ENCODE assay signal across 2 cellular contexts in the genomic region with DNA sequence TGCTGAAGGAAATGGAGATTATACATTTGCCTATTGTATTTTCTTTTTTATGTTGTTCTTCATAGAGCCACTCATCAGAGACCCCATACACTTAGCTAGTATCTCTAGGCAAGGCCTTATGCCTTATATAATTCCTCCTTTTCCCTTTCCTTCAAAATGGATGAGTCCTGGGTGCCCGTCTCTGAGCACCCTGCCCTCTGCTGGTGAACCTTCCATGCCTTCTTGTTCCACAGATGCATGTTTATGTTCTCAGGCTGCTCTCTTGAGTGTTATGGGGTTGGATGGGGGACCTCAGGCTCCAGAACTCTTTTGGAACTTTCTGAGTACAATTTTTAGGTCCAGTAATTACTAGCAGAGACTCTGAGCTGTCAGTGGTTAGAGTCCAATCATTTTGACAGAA.
A peak's percentile ranks its signal among the peaks of the same experiment; 100 is the strongest.
TF ChIP-seq lines count a peak whose summit lies in the region.

No MANE protein-coding gene starts in this region.

TF ChIP-seq in IMR-90, 13 proteins besides CTCF, POLR2A, EP300 and RAD21:
- no peak for TF ChIP-seq MXI1 (IDR thresholded peaks at IDR 0.05; ENCODE audit: borderline replicate concordance, low read depth, low read length)
- TF ChIP-seq SMC3 (IDR thresholded peaks at IDR 0.05; ENCODE audit: low read depth, low read length), result peak; percentile 49

TF ChIP-seq in GM12878, 131 proteins besides CTCF, POLR2A, EP300 and RAD21:
- TF ChIP-seq NRF1 (conservative IDR thresholded peaks at IDR 0.05; ENCODE audit: low read depth, low read length) (no peak), ZBTB40 (IDR thresholded peaks at IDR 0.05; ENCODE audit: borderline replicate concordance) (no peak), SMC3 (IDR thresholded peaks at IDR 0.05; ENCODE audit: borderline replicate concordance, low read length) (peak; percentile 21; the same call in 1 of the 2 replicates), RELB (IDR thresholded peaks at IDR 0.05; ENCODE audit: low read depth) (no peak)
